18 cellular contexts compared by ENCODE assay signal in the genomic region with DNA sequence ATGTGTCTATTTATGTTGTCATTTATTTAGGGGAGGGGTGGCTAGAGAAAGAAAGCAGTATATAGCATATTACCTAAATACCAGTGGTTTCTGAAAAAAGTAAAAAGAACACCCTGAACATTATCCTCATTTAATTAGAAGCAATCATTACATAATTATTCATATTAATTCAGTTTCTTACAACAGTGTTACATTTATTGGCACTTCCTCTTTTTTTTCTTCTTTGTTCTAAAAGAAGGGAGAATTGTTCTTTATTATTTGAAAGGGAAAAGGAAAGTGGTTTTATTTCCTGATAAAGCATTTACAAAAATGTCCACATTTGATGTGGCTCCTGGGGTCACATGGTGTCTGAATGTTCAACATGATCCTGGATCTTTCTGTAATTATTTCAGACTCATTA.
DNase-seq lines count a peak whose midpoint lies in the region; FAIRE-seq and TF ChIP-seq lines count a peak whose summit lies in the region.
"Had no signal": no experiment of that assay in that cellular context is flagged by ENCODE, and none has a peak within 500 bp of the region (broad histone marks: within the 10 kb centered on the region; RNA-seq: fewer than 3 reads in every experiment).

No MANE protein-coding gene starts in this region.

- H3K79me2 ChIP-seq in DOHH2 (ENCODE audit: control insufficient read depth, low read length): no peaks in the 10 kb centered on the region

- DNase-seq in MV-4-11 (lab: John Stamatoyannopoulos, UW): peak; percentile 9
- peak; percentile 50 for DNase-seq in OCI-M1 (lab: John Stamatoyannopoulos, UW)
- DNase-seq in tibial nerve (ENCODE audit: low spot score in 2 of 2): no peak
- no peak for DNase-seq in activated CD8-positive, alpha-beta memory T cell treated with anti-CD3 and anti-CD28 coated beads, Interleukin-2, amount 50 U/mL, for 48 hours
- no peak for DNase-seq in GM19238 (ENCODE audit: insufficient read length, low spot score)
- no peak for DNase-seq in frontal cortex (ENCODE audit: low spot score in 2 of 2)
- DNase-seq: BE2C, DMS 273 treated with DMSO at 0.1 percent for 48 hours, HFFc6, MG63, NCI-H1436, NCI-H2029, NCI-H2171 treated with DMSO at 0.1 percent for 48 hours, NCI-H510A treated with DMSO at 0.1 percent for 48 hours, PC-9 had no signal

- no peaks in the 10 kb centered on the region for H3K9me3 ChIP-seq in DOHH2 (ENCODE audit: control insufficient read depth, insufficient read depth, low read length)
- no peaks in the 10 kb centered on the region for H3K9me3 ChIP-seq in tibial nerve
- H3K9me3 ChIP-seq: BE2C, MG63 had no signal

- H3K27ac ChIP-seq in DOHH2 (ENCODE audit: low read depth, low read length) (no peak overlapping the region), tibial nerve (peak overlapping the region in 3 of 4 donors; percentile 4 to 73 (median 36))
- H3K27ac ChIP-seq: KMS-11, PC-9 had no signal

- H3K36me3 ChIP-seq in DOHH2 (ENCODE audit: control insufficient read depth, low read length) (no peaks in the 10 kb centered on the region), tibial nerve (no peaks in the 10 kb centered on the region)
- H3K36me3 ChIP-seq: BE2C, MG63 had no signal

- H3K4me2 ChIP-seq in DOHH2 (ENCODE audit: low read length): peak overlapping the region; percentile 19
- H3K4me2 ChIP-seq: KMS-11, PC-9 had no signal

- H3K27me3 ChIP-seq in DOHH2 (ENCODE audit: control insufficient read depth, low read length) (no peaks in the 10 kb centered on the region), tibial nerve (no peaks in the 10 kb centered on the region)
- H3K27me3 ChIP-seq: BE2C, MG63 had no signal

- no peak for TF ChIP-seq EP300 in tibial nerve (IDR thresholded peaks at IDR 0.05)

- H3K4me1 ChIP-seq in DOHH2 (ENCODE audit: control insufficient read depth, low read length) (peaks cover 16% of the 10 kb centered on the region), tibial nerve (peaks cover 0 to 29% (median 0%) of the 10 kb centered on the region in 4 donors)
- H3K4me1 ChIP-seq: BE2C had no signal

- no peak for TF ChIP-seq POLR2A in tibial nerve (IDR thresholded peaks at IDR 0.05)

- FAIRE-seq in frontal cortex (lab: Jason Lieb, UNC): no peak
- FAIRE-seq: HepG2 had no signal

- TF ChIP-seq CTCF in DOHH2 (IDR thresholded peaks at IDR 0.05; ENCODE audit: low read depth, low read length, poor library complexity, severe bottlenecking) (no peak), tibial nerve (IDR thresholded peaks at IDR 0.05) (no peak)

- H3K4me3 ChIP-seq in DOHH2 (ENCODE audit: low read length) (no peak overlapping the region; the same call in 1 of the 2 replicates), tibial nerve (no peak overlapping the region)
- H3K4me3 ChIP-seq: MG63, PC-9 had no signal

- no peaks in the 10 kb centered on the region for H3K9me2 ChIP-seq in DOHH2 (replicated peaks; ENCODE audit: control insufficient read depth, low read length)

- H4K20me1 ChIP-seq in DOHH2 (ENCODE audit: control insufficient read depth, insufficient read depth, low read depth, low read length): no peaks in the 10 kb centered on the region

- no peaks in the 10 kb centered on the region for H3F3A ChIP-seq in DOHH2 (ENCODE audit: control insufficient read depth, insufficient read depth)

Comparison
In these comparisons a context has a peak if more than half of its experiments do, and no peak if none do; other contexts are left out.
1. DNase-seq: peak in MV-4-11 (single experiment) and OCI-M1 (single experiment); none in tibial nerve (0 of 2), activated CD8-positive, alpha-beta memory T cell treated with anti-CD3 and anti-CD28 coated beads, Interleukin-2, amount 50 U/mL, for 48 hours (single experiment), GM19238 (single experiment) and frontal cortex (0 of 2).